In genomic region chr1:84780000-84780716, GRCh38 we compare ENCODE assay signal across 9 cellular contexts.
DNase-seq lines count a peak whose midpoint lies in the region; ATAC-seq and TF ChIP-seq lines count a peak whose summit lies in the region.
"Had no signal": no experiment of that assay in that cellular context is flagged by ENCODE, and none has a peak within 500 bp of the region (broad histone marks: within the 10 kb centered on the region; RNA-seq: fewer than 3 reads in every experiment).

No MANE protein-coding gene starts in this region.

- H3K27ac ChIP-seq in uterus (no peak overlapping the region), psoas muscle (no peak overlapping the region)
- H3K27ac ChIP-seq: body of pancreas, right lobe of liver had no signal

- intact Hi-C loops in natural killer cell (cut with micrococcal nuclease), result no loop called here
- intact Hi-C loops in uterus (cut with DNase I; ENCODE audit: low total_unique reads), result no loop called here
- intact Hi-C loops in psoas muscle (cut with DNase I), result loop anchor here (10.0 kb wide), 2 partner anchors 155 to 875 kb away; no protein-coding TSS in a partner anchor

- no peaks in the 10 kb centered on the region for H3K27me3 Mint-ChIP-seq in activated naive CD8-positive, alpha-beta T cell treated with anti-CD3 and anti-CD28 coated beads, Interleukin-2, amount 50 U/mL, for 24 hours
- peaks cover 0 to 6% of the 10 kb centered on the region in 2 donors for H3K27me3 Mint-ChIP-seq in natural killer cell (ENCODE audit: low read depth in 2 of 2)

- H3K9me3 ChIP-seq in uterus, result no peaks in the 10 kb centered on the region
- no peaks in the 10 kb centered on the region for H3K9me3 ChIP-seq in psoas muscle
- H3K9me3 ChIP-seq: body of pancreas, right lobe of liver had no signal

- H3K36me3 Mint-ChIP-seq in activated naive CD8-positive, alpha-beta T cell treated with anti-CD3 and anti-CD28 coated beads, Interleukin-2, amount 50 U/mL, for 24 hours (ENCODE audit: low read depth), result no peaks in the 10 kb centered on the region
- no peaks in the 10 kb centered on the region for H3K36me3 Mint-ChIP-seq in natural killer cell

- TF ChIP-seq POLR2A in uterus (IDR thresholded peaks at IDR 0.05), result no peak

- DNase-seq in GDM1 (lab: John Stamatoyannopoulos, UW) (peak; percentile 71), MV-4-11 (lab: John Stamatoyannopoulos, UW) (peak; percentile 99), natural killer cell (no peak), uterus (no peak), omental fat pad (ENCODE audit: low spot score) (no peak), psoas muscle (no peak)
- DNase-seq in activated naive CD8-positive, alpha-beta T cell treated with anti-CD3 and anti-CD28 coated beads, Interleukin-2, amount 50 U/mL, for 24 hours, result no peak
- DNase-seq: right lobe of liver had no signal

- ATAC-seq in activated naive CD8-positive, alpha-beta T cell treated with anti-CD3 and anti-CD28 coated beads, Interleukin-2, amount 50 U/mL, for 24 hours, result peak; percentile 18
- ATAC-seq in natural killer cell, result peak; percentile 55 to 81 (median 76)
- ATAC-seq in omental fat pad (ENCODE audit: low FRiP score), result no peak
- ATAC-seq in psoas muscle, result no peak
- ATAC-seq: body of pancreas, right lobe of liver had no signal

- H3K4me3 Mint-ChIP-seq in activated naive CD8-positive, alpha-beta T cell treated with anti-CD3 and anti-CD28 coated beads, Interleukin-2, amount 50 U/mL, for 24 hours, result no peak overlapping the region
- peak overlapping the region; percentile 33 for H3K4me3 Mint-ChIP-seq in natural killer cell

- H3K27me3 ChIP-seq in uterus, result no peaks in the 10 kb centered on the region
- H3K27me3 ChIP-seq in psoas muscle (ENCODE audit: insufficient read depth in 3 of 3, low read length in 2 of 3), result peaks cover 0 to 3% (median 1%) of the 10 kb centered on the region in 3 donors
- H3K27me3 ChIP-seq: body of pancreas, right lobe of liver had no signal

- whole genome bisulfite sequencing in psoas muscle, 3 donors, result 74 to 76% (median 76%) methylated on average over 8 of the region's 8 CpGs

- H3K9me3 Mint-ChIP-seq in activated naive CD8-positive, alpha-beta T cell treated with anti-CD3 and anti-CD28 coated beads, Interleukin-2, amount 50 U/mL, for 24 hours, result no peaks in the 10 kb centered on the region
- H3K9me3 Mint-ChIP-seq in natural killer cell, result no peaks in the 10 kb centered on the region

- H3K4me3 ChIP-seq in uterus (no peak overlapping the region), psoas muscle (no peak overlapping the region)
- H3K4me3 ChIP-seq: body of pancreas, right lobe of liver had no signal

- no peak overlapping the region for H3K27ac Mint-ChIP-seq in activated naive CD8-positive, alpha-beta T cell treated with anti-CD3 and anti-CD28 coated beads, Interleukin-2, amount 50 U/mL, for 24 hours
- H3K27ac Mint-ChIP-seq in natural killer cell, result peak overlapping the region; percentile 14 to 77

- H3K4me1 ChIP-seq in uterus (no peaks in the 10 kb centered on the region), psoas muscle (no peaks in the 10 kb centered on the region)
- H3K4me1 ChIP-seq: body of pancreas, right lobe of liver had no signal

- peaks cover 20% of the 10 kb centered on the region for H3K4me1 Mint-ChIP-seq in activated naive CD8-positive, alpha-beta T cell treated with anti-CD3 and anti-CD28 coated beads, Interleukin-2, amount 50 U/mL, for 24 hours
- H3K4me1 Mint-ChIP-seq in natural killer cell, result peaks cover 21 to 31% of the 10 kb centered on the region in 2 donors

- TF ChIP-seq CTCF in natural killer cell (IDR thresholded peaks at IDR 0.05) (no peak), uterus (IDR thresholded peaks at IDR 0.05) (no peak), omental fat pad (IDR thresholded peaks at IDR 0.05) (no peak), psoas muscle (IDR thresholded peaks at IDR 0.05) (no peak)

- no peaks in the 10 kb centered on the region for H3K36me3 ChIP-seq in uterus
- no peaks in the 10 kb centered on the region for H3K36me3 ChIP-seq in psoas muscle (ENCODE audit: insufficient read depth in 1 of 2, low read depth in 1 of 2)
- H3K36me3 ChIP-seq: right lobe of liver had no signal

Comparison
In these comparisons a context has a peak if more than half of its experiments do, and no peak if none do; other contexts are left out.
1. DNase-seq: peak in GDM1 (single experiment) and MV-4-11 (single experiment); none in activated naive CD8-positive, alpha-beta T cell treated with anti-CD3 and anti-CD28 coated beads, Interleukin-2, amount 50 U/mL, for 24 hours (single experiment), natural killer cell (single experiment), uterus (0 of 2), omental fat pad (single experiment) and psoas muscle (0 of 2).
2. ATAC-seq: peak in activated naive CD8-positive, alpha-beta T cell treated with anti-CD3 and anti-CD28 coated beads, Interleukin-2, amount 50 U/mL, for 24 hours (single experiment) and natural killer cell (3 of 3); none in omental fat pad (single experiment) and psoas muscle (0 of 4).
3. intact Hi-C loops: an anchor here in psoas muscle (10.0 kb wide); none called in natural killer cell and uterus.